In the genomic region with DNA sequence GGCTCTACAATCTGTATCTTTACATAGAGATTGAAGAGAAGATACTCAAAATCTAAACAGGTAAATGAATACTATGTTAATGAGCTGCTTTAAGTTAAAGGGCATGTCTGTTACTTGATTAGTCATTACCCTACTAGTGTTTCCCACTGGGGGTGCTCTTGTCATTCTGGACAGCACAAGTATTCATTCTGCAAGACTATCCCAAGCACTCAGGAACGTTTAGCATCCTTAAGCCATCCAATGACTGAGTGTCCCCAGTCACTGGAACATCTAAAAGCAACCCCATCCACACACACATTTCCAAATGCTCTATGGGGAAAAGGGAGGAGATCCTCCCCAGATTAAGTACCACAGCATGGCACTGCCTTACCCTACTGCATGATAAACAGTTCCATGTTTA, we compare ENCODE assay signal across 8 cellular contexts. TPM values are rescaled to one million over a fixed set of nuclear protein-coding genes. Genes with fewer than 3 reads are reported as not detected.
DNase-seq lines count a peak whose midpoint lies in the region; ATAC-seq lines count a peak whose summit lies in the region.

No MANE protein-coding gene starts in this region.

- no peaks in the 10 kb centered on the region for H3K9me3 Mint-ChIP-seq in activated T-helper 1 cell treated with anti-CD3 and anti-CD28 coated beads, Interleukin-12 subunit alpha, Interleukin-12 subunit beta, Interleukin-2, Interleukin-4 antibody, amounts not matched to agents 30 ng/mL and 10 ng/mL and 1 ng/mL, durations not matched to agents 14 hours and 24 hours and 36 hours

- ATAC-seq in GM19351 (IDR thresholded peaks at IDR 0.05; ENCODE audit: unreplicated experiment) = peak; percentile 65

- intact Hi-C loops in activated T-helper 1 cell treated with anti-CD3 and anti-CD28 coated beads, Interleukin-12 subunit alpha, Interleukin-12 subunit beta, Interleukin-2, Interleukin-4 antibody, amounts not matched to agents 30 ng/mL and 10 ng/mL and 1 ng/mL, durations not matched to agents 14 hours and 24 hours and 36 hours (cut with micrococcal nuclease) = loop anchor here (1.0 kb wide), 2 partner anchors 26 to 179 kb away; a partner anchor contains a TSS

- H3K4me1 Mint-ChIP-seq in activated T-helper 1 cell treated with anti-CD3 and anti-CD28 coated beads, Interleukin-12 subunit alpha, Interleukin-12 subunit beta, Interleukin-2, Interleukin-4 antibody, amounts not matched to agents 30 ng/mL and 10 ng/mL and 1 ng/mL, durations not matched to agents 14 hours and 24 hours and 36 hours (ENCODE audit: low read depth) = peaks cover 73% of the 10 kb centered on the region

- H3K27ac Mint-ChIP-seq in activated T-helper 1 cell treated with anti-CD3 and anti-CD28 coated beads, Interleukin-12 subunit alpha, Interleukin-12 subunit beta, Interleukin-2, Interleukin-4 antibody, amounts not matched to agents 30 ng/mL and 10 ng/mL and 1 ng/mL, durations not matched to agents 14 hours and 24 hours and 36 hours = peak overlapping the region; percentile 4

- DNase-seq in DMS 273 treated with DMSO at 0.1 percent for 48 hours (lab: John Stamatoyannopoulos, UW) (peak; percentile 53), HT-29 (ENCODE audit: low spot score) (peak; percentile 65), iris pigment epithelial cell (ENCODE audit: low read depth) (peak; percentile 72), putamen (ENCODE audit: low spot score) (no peak), activated gamma-delta T cell (lab: John Stamatoyannopoulos, UW) (no peak)
- DNase-seq in activated T-helper 1 cell treated with anti-CD3 and anti-CD28 coated beads, Interleukin-12 subunit alpha, Interleukin-12 subunit beta, Interleukin-2, Interleukin-4 antibody, amounts not matched to agents 30 ng/mL and 10 ng/mL and 1 ng/mL, durations not matched to agents 14 hours and 24 hours and 36 hours (ENCODE audit: low spot score) = no peak
- DNase-seq in NK-92 treated with Interleukin-12 subunit alpha and Interleukin-12 subunit beta, amount 100 ng/mL, for 24 hours (lab: John Stamatoyannopoulos, UW) = no peak

- no peaks in the 10 kb centered on the region for H3K27me3 Mint-ChIP-seq in activated T-helper 1 cell treated with anti-CD3 and anti-CD28 coated beads, Interleukin-12 subunit alpha, Interleukin-12 subunit beta, Interleukin-2, Interleukin-4 antibody, amounts not matched to agents 30 ng/mL and 10 ng/mL and 1 ng/mL, durations not matched to agents 14 hours and 24 hours and 36 hours (ENCODE audit: insufficient read depth)

- H3K36me3 Mint-ChIP-seq in activated T-helper 1 cell treated with anti-CD3 and anti-CD28 coated beads, Interleukin-12 subunit alpha, Interleukin-12 subunit beta, Interleukin-2, Interleukin-4 antibody, amounts not matched to agents 30 ng/mL and 10 ng/mL and 1 ng/mL, durations not matched to agents 14 hours and 24 hours and 36 hours (ENCODE audit: low read depth) = peaks cover 29% of the 10 kb centered on the region

- H3K4me3 Mint-ChIP-seq in activated T-helper 1 cell treated with anti-CD3 and anti-CD28 coated beads, Interleukin-12 subunit alpha, Interleukin-12 subunit beta, Interleukin-2, Interleukin-4 antibody, amounts not matched to agents 30 ng/mL and 10 ng/mL and 1 ng/mL, durations not matched to agents 14 hours and 24 hours and 36 hours = no peak overlapping the region

RNA-seq across cellular contexts. Expression of a gene that starts 25.7 kb away (rescaled TPM):
- 277 and 282 TPM in 2 replicates for total RNA-seq in HT-29 (2014; rRNA removed; shearing (Covaris generic))
- 205 and 206 TPM in 2 replicates for total RNA-seq in activated T-helper 1 cell treated with anti-CD3 and anti-CD28 coated beads, Interleukin-12 subunit alpha, Interleukin-12 subunit beta, Interleukin-2, Interleukin-4 antibody, amounts not matched to agents 30 ng/mL and 10 ng/mL and 1 ng/mL, durations not matched to agents 14 hours and 24 hours and 36 hours

Comparison
In these comparisons a context has a peak if more than half of its experiments do, and no peak if none do; other contexts are left out.
1. DNase-seq: peak in DMS 273 treated with DMSO at 0.1 percent for 48 hours (single experiment), HT-29 (single experiment) and iris pigment epithelial cell (single experiment); none in activated T-helper 1 cell treated with anti-CD3 and anti-CD28 coated beads, Interleukin-12 subunit alpha, Interleukin-12 subunit beta, Interleukin-2, Interleukin-4 antibody, amounts not matched to agents 30 ng/mL and 10 ng/mL and 1 ng/mL, durations not matched to agents 14 hours and 24 hours and 36 hours (single experiment), putamen (single experiment), activated gamma-delta T cell (single experiment) and NK-92 treated with Interleukin-12 subunit alpha and Interleukin-12 subunit beta, amount 100 ng/mL, for 24 hours (single experiment).